Comparison of ENCODE assay signal across 13 cellular contexts in the genomic region with DNA sequence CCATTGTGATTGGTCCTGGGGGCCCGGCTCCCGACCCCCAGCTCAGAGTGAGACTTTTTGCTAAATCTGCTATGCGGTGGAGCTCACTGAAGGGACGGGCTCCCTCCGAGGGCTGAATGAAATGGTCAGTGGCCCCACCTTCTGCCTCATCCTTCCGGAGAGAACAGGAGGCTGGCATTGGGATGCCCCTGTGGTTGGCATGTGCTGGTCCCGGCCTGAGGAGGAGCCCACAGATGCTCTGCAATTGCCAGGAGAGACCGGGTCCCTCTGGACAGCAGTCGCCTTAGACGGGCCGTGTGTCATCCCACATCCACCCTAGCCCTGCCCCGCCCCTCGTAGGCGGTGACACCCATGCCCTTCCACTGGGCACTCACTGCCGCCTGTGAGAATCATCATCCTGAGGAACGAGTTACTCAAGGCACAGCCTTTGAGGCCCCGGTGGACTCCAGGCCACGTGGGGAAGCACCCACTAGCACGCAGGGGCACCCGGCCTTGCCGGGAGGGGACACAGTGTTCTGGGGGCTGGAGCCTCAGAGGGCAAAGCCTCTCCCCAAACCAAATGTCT. TPM values are rescaled to one million over a fixed set of nuclear protein-coding genes. Genes with fewer than 3 reads are reported as not detected.
DNase-seq lines count a peak whose midpoint lies in the region; ATAC-seq lines count a peak whose summit lies in the region.
"Had no signal": no experiment of that assay in that cellular context is flagged by ENCODE, and none has a peak within 500 bp of the region (broad histone marks: within the 10 kb centered on the region; RNA-seq: fewer than 3 reads in every experiment).

No MANE protein-coding gene starts in this region.

- DNase-seq in left ventricle myocardium superior (peak; percentile 19), left cardiac atrium (no peak), posterior vena cava (ENCODE audit: low spot score) (peak; percentile 69), occipital lobe (lab: John Stamatoyannopoulos, UW) (no peak)
- DNase-seq: ACHN; CD4-positive, alpha-beta memory T cell; DMS153; DMS79 treated with DMSO at 0.1 percent for 48 hours; EL; GOT3 had no signal

- ATAC-seq in left ventricle myocardium superior (no peak), left cardiac atrium (no peak), esophagus mucosa (peak; percentile 48), GM18511 (IDR thresholded peaks at IDR 0.05; ENCODE audit: unreplicated experiment) (no peak)
- no peak for ATAC-seq in activated CD4-positive, CD25-positive, alpha-beta regulatory T cell treated with anti-CD3 and anti-CD28 coated beads, Interleukin-2, amount 50 U/mL, for 24 hours

- intact Hi-C loops in left ventricle myocardium superior (cut with micrococcal nuclease) (no loop called here), left cardiac atrium (cut with DNase I) (no loop called here), posterior vena cava (cut with DNase I) (no loop called here)

RNA-seq across cellular contexts. Expression of gene DPYSL4, which starts 21.2 kb away (rescaled TPM):
- total RNA-seq in left ventricle myocardium superior (45.2 TPM), left cardiac atrium (1 to 10 TPM; 1.4 to 9.9 TPM), esophagus mucosa (1.6 TPM), posterior vena cava (1 to 10 TPM; 1.4 to 2.1 TPM), occipital lobe (40.6 TPM)

Comparison
In these comparisons a context has a peak if more than half of its experiments do, and no peak if none do; other contexts are left out.
1. DNase-seq: peak in left ventricle myocardium superior (single experiment) and posterior vena cava (single experiment); none in left cardiac atrium (single experiment) and occipital lobe (single experiment).